Comparison of ENCODE assay signal across 19 cellular contexts in the genomic region with DNA sequence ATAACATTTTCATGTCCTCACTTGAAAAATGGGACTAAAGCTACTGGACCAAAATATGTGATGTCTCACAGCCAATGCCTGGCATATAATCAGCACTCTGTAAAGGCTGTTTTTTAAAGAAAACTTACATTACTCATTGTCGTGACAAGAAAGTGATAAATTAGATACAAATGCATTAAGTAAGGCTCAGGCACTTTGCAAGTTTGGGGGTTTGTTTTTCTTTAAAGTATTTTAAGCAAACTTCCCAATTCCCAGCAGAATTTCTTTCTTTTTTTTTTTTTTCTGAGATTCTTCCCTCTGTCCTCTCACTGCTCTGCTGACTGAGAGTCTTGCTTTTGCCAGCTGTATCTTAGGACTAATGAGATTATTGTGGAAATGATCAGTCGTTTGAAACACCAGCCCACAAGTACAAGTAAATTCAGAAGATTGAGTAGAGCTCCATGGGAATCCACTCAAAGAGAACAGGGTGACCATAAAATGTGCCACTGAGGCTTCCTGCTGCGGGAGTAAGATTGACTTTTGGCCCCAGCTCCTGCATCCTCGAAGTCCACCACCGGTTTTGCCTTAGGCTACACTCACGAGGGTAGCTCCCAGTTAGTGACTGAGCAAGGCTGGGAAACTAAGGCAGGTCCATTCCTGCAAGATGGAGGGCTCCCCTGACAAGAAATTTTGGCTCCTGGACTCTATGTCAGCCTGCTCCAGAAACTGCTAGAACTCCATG.
DNase-seq lines count a peak whose midpoint lies in the region; TF ChIP-seq lines count a peak whose summit lies in the region.
"Had no signal": no experiment of that assay in that cellular context is flagged by ENCODE, and none has a peak within 500 bp of the region (broad histone marks: within the 10 kb centered on the region; RNA-seq: fewer than 3 reads in every experiment).

No MANE protein-coding gene starts in this region.

- no peak overlapping the region for H3K4me3 Mint-ChIP-seq in osteocyte (ENCODE audit: unreplicated experiment)

- peak; percentile 47 for DNase-seq in GM23248
- peak; percentile 9 for DNase-seq in NCI-H82 treated with DMSO at 0.1 percent for 48 hours (lab: John Stamatoyannopoulos, UW; ENCODE audit: unreplicated experiment)
- DNase-seq in fibroblast of mammary gland (ENCODE audit: low read depth) = peak; percentile 58
- no peak for DNase-seq in osteocyte (ENCODE audit: extremely low spot score, unreplicated experiment)
- no peak for DNase-seq in stimulated activated CD4-positive, alpha-beta T cell treated with anti-CD3 and anti-CD28 coated beads, Interleukin-15, amount 100 ng/mL, for 24 hours
- DNase-seq in SK-N-SH = no peak
- DNase-seq in stimulated activated CD4-positive, alpha-beta T cell treated with anti-CD3 and anti-CD28 coated beads, Interleukin-4, amount 100 ng/mL, for 4 hours = no peak
- DNase-seq in epidermal melanocyte (ENCODE audit: insufficient read length, low spot score) = no peak
- DNase-seq: ACHN, COR-L47, GDM1, H7, NCI-H1105, NCI-H2081, NCI-H510A, NCI-H774, SHP77 had no signal

- H3K27me3 Mint-ChIP-seq in osteocyte (ENCODE audit: unreplicated experiment) = no peaks in the 10 kb centered on the region

- no peaks in the 10 kb centered on the region for H3F3A ChIP-seq in GM23248 (ENCODE audit: insufficient read depth)
- H3F3A ChIP-seq in SK-N-SH (replicated peaks; ENCODE audit: insufficient read depth) = no peaks in the 10 kb centered on the region

- POLR2A ChIA-PET in SK-N-SH (lab: Yijun Ruan, JAX) = no interaction called here

- no peak overlapping the region for H3K4me3 ChIP-seq in GM23248
- no peak overlapping the region for H3K4me3 ChIP-seq in fibroblast of mammary gland (ENCODE audit: control insufficient read depth, low read depth, low read length)
- no peak overlapping the region for H3K4me3 ChIP-seq in SK-N-SH (ENCODE audit: low read depth in 2 of 2, low read length in 1 of 2)
- H3K4me3 ChIP-seq: SK-N-MC had no signal

- CTCF ChIA-PET in SK-N-SH (lab: Yijun Ruan, JAX) = interaction anchor here (1.6 kb wide), 1 partner anchor 14 kb away, joined by 6 read pairs; no protein-coding TSS in a partner anchor

- no peaks in the 10 kb centered on the region for H3K9me3 Mint-ChIP-seq in osteocyte (ENCODE audit: unreplicated experiment)

- peaks cover 23% of the 10 kb centered on the region for H3K4me1 Mint-ChIP-seq in osteocyte (ENCODE audit: unreplicated experiment)

- in situ Hi-C loops in GM23248 (cut with MboI) = no loop called here

- peaks cover 8% of the 10 kb centered on the region; the same call in 1 of the 2 replicates for H3K4me1 ChIP-seq in GM23248 (ENCODE audit: insufficient read depth)
- peaks cover 0 to 3% of the 10 kb centered on the region in 2 experiments; a peak in 2 of 4 replicates for H3K4me1 ChIP-seq in SK-N-SH (ENCODE audit: control insufficient read depth in 1 of 2, insufficient read depth in 2 of 2, low read depth in 1 of 2, low read length in 1 of 2)

- no peak for TF ChIP-seq RAD21 in SK-N-SH (IDR thresholded peaks at IDR 0.05; ENCODE audit: low read length)

- peaks cover 10% of the 10 kb centered on the region for H3K36me3 Mint-ChIP-seq in osteocyte (ENCODE audit: unreplicated experiment)

- no peaks in the 10 kb centered on the region for H3K36me3 ChIP-seq in GM23248 (ENCODE audit: low read depth)
- H3K36me3 ChIP-seq in SK-N-SH (replicated peaks in 1 of 2; ENCODE audit: control insufficient read depth in 1 of 2, insufficient read depth in 2 of 2, low read length in 1 of 2) = no peaks in the 10 kb centered on the region

- H3K9me3 ChIP-seq in GM23248 (ENCODE audit: low read depth) (no peaks in the 10 kb centered on the region), SK-N-SH (no peaks in the 10 kb centered on the region)

- H3K9me2 ChIP-seq in GM23248 (ENCODE audit: insufficient read depth) (no peaks in the 10 kb centered on the region), SK-N-SH (no peaks in the 10 kb centered on the region)

- H2AFZ ChIP-seq in GM23248 = no peak overlapping the region
- no peak overlapping the region for H2AFZ ChIP-seq in SK-N-SH (ENCODE audit: low read depth)

- H3K9ac ChIP-seq in GM23248 (no peak overlapping the region), SK-N-SH (no peak overlapping the region)

- no peak for TF ChIP-seq CTCF in fibroblast of mammary gland (conservative IDR thresholded peaks at IDR 0.05; ENCODE audit: control insufficient read depth, insufficient read depth, low read depth, low read length)
- no peak for TF ChIP-seq CTCF in osteocyte (IDR thresholded peaks at IDR 0.05)
- TF ChIP-seq CTCF in SK-N-SH (IDR thresholded peaks at IDR 0.05) = no peak

- 53 to 55% methylated on average over 6 of the region's 6 CpGs for WGBS in GM23248 (ENCODE audit: low coverage in 1 of 2, low lambda C conversion rate in 2 of 2, missing lambda C conversion rate in 2 of 2), 2 experiments
- WGBS in SK-N-SH (ENCODE audit: low lambda C conversion rate) = 52% methylated on average over 6 of the region's 6 CpGs

- H3K27me3 ChIP-seq in GM23248 (replicated peaks; ENCODE audit: insufficient read depth) = no peaks in the 10 kb centered on the region
- no peaks in the 10 kb centered on the region for H3K27me3 ChIP-seq in SK-N-SH (ENCODE audit: insufficient read depth)

- H3K79me2 ChIP-seq in GM23248 (ENCODE audit: insufficient read depth) (no peaks in the 10 kb centered on the region), SK-N-SH (ENCODE audit: insufficient read depth) (no peaks in the 10 kb centered on the region)

- no peak overlapping the region for H3K27ac ChIP-seq in GM23248
- no peak overlapping the region for H3K27ac ChIP-seq in SK-N-SH (ENCODE audit: low read depth in 2 of 2, low read length in 1 of 2)
- H3K27ac ChIP-seq: C4-2B, SK-N-MC had no signal

- TF ChIP-seq EP300 in SK-N-SH (IDR thresholded peaks at IDR 0.05; ENCODE audit: borderline replicate concordance in 1 of 2, low read depth in 1 of 2, low read length in 1 of 2) = no peak

- H4K20me1 ChIP-seq in GM23248 (ENCODE audit: insufficient read depth) (no peaks in the 10 kb centered on the region), SK-N-SH (ENCODE audit: insufficient read depth) (no peaks in the 10 kb centered on the region)

- peak overlapping the region; percentile 58 for H3K27ac Mint-ChIP-seq in osteocyte (ENCODE audit: unreplicated experiment)

- H3K4me2 ChIP-seq in GM23248 (ENCODE audit: unreplicated experiment) (peak overlapping the region; percentile 3), SK-N-SH (no peak overlapping the region)

TF ChIP-seq in SK-N-SH, 30 proteins besides CTCF, POLR2A, EP300 and RAD21:
- TF ChIP-seq MAX (IDR thresholded peaks at IDR 0.05; ENCODE audit: low read depth) (no peak), TEAD4 (IDR thresholded peaks at IDR 0.05; ENCODE audit: borderline replicate concordance, insufficient read depth) (no peak), YY1 (IDR thresholded peaks at IDR 0.05; ENCODE audit: low read depth) (no peak), ZBTB33 (IDR thresholded peaks at IDR 0.05; ENCODE audit: borderline replicate concordance, low read depth) (no peak), NRF1 (IDR thresholded peaks at IDR 0.05; ENCODE audit: low read depth, low read length) (no peak), FOSL2 (IDR thresholded peaks at IDR 0.05; ENCODE audit: borderline replicate concordance, low read depth) (no peak), MEF2A (IDR thresholded peaks at IDR 0.05; ENCODE audit: borderline replicate concordance, low read depth) (no peak), FOXJ3 (CRISPR knock-in tag; IDR thresholded peaks at IDR 0.05) (no peak), SMC3 (IDR thresholded peaks at IDR 0.05; ENCODE audit: low read depth, low read length) (no peak)
- TF ChIP-seq, protein P1, sequence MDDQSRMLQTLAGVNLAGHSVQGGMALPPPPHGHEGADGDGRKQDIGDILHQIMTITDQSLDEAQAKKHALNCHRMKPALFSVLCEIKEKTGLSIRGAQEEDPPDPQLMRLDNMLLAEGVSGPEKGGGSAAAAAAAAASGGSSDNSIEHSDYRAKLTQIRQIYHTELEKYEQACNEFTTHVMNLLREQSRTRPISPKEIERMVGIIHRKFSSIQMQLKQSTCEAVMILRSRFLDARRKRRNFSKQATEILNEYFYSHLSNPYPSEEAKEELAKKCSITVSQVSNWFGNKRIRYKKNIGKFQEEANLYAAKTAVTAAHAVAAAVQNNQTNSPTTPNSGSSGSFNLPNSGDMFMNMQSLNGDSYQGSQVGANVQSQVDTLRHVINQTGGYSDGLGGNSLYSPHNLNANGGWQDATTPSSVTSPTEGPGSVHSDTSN (IDR thresholded peaks at IDR 0.05) = no peak
- TF ChIP-seq, protein P2, sequence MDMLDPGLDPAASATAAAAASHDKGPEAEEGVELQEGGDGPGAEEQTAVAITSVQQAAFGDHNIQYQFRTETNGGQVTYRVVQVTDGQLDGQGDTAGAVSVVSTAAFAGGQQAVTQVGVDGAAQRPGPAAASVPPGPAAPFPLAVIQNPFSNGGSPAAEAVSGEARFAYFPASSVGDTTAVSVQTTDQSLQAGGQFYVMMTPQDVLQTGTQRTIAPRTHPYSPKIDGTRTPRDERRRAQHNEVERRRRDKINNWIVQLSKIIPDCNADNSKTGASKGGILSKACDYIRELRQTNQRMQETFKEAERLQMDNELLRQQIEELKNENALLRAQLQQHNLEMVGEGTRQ (IDR thresholded peaks at IDR 0.05; ENCODE audit: borderline replicate concordance, low read depth, low read length) = no peak

Comparison
In these comparisons a context has a peak if more than half of its experiments do, and no peak if none do; other contexts are left out.
1. DNase-seq: peak in GM23248 (single experiment), NCI-H82 treated with DMSO at 0.1 percent for 48 hours (single experiment) and fibroblast of mammary gland (single experiment); none in osteocyte (single experiment), stimulated activated CD4-positive, alpha-beta T cell treated with anti-CD3 and anti-CD28 coated beads, Interleukin-15, amount 100 ng/mL, for 24 hours (single experiment), SK-N-SH (single experiment), stimulated activated CD4-positive, alpha-beta T cell treated with anti-CD3 and anti-CD28 coated beads, Interleukin-4, amount 100 ng/mL, for 4 hours (0 of 2) and epidermal melanocyte (single experiment).